ENCODE assay signal across 8 cellular contexts in the genomic region with DNA sequence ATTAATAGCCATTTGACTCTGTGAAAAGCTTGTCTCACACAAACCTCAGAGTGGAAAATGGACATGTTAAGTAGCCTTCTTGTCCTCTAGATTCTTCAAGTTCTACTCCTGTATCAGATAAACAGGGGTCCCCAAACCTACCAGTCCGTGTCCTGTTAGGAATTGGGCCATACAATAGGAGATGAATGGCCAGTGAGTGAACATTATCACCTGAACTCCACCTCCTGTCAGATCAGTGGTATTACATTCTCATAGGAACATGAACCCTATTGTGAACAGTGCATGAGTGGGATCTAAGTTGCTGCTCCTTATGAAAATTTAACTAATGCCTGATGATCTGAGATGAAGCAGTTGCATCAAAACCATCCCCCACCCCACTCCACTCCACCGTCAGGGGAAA.
DNase-seq lines count a peak whose midpoint lies in the region; ATAC-seq and TF ChIP-seq lines count a peak whose summit lies in the region.

No MANE protein-coding gene starts in this region.

- no peaks in the 10 kb centered on the region for H4K20me1 ChIP-seq in MM.1S (ENCODE audit: insufficient read depth, low read length)

- ATAC-seq in GM19467 (IDR thresholded peaks at IDR 0.05; ENCODE audit: unreplicated experiment) = peak; percentile 74
- no peak for ATAC-seq in gastrocnemius medialis

- H3K9ac ChIP-seq in MM.1S (ENCODE audit: low read length) = no peak overlapping the region

- 32 to 44% methylated on average over 2 of the region's 2 CpGs for WGBS in tibial nerve, 2 donors

- no peaks in the 10 kb centered on the region for H3K9me2 ChIP-seq in MM.1S (replicated peaks; ENCODE audit: insufficient read depth, low read length)

- no peaks in the 10 kb centered on the region for H3K36me3 ChIP-seq in BJ (ENCODE audit: control insufficient read depth, insufficient read depth, low read length)
- no peaks in the 10 kb centered on the region for H3K36me3 ChIP-seq in MM.1S (replicated peaks; ENCODE audit: insufficient read depth, low read length)
- H3K36me3 ChIP-seq in tibial nerve = peaks cover 0 to 11% (median 0%) of the 10 kb centered on the region in 3 donors
- no peaks in the 10 kb centered on the region for H3K36me3 ChIP-seq in gastrocnemius medialis

- intact Hi-C loops in gastrocnemius medialis (cut with DNase I; ENCODE audit: low total_unique reads) = loop anchor here (1.0 kb wide), 1 partner anchor 150 kb away; no protein-coding TSS in a partner anchor

- H3K79me2 ChIP-seq in MM.1S (ENCODE audit: low read length) = no peaks in the 10 kb centered on the region

- H3K27ac ChIP-seq in MM.1S (ENCODE audit: low read length) (no peak overlapping the region), tibial nerve (no peak overlapping the region), gastrocnemius medialis (no peak overlapping the region)

- H3K9me3 ChIP-seq in MM.1S (replicated peaks; ENCODE audit: insufficient read depth, low read length) (no peaks in the 10 kb centered on the region), tibial nerve (peaks cover 0 to 4% (median 0%) of the 10 kb centered on the region in 4 donors), gastrocnemius medialis (no peaks in the 10 kb centered on the region)

- in situ Hi-C loops in gastrocnemius medialis (cut with MboI; ENCODE audit: low sequenced_read_pairs in 4 of 4) = no loop called here

- TF ChIP-seq POLR2A in erythroblast (IDR thresholded peaks at IDR 0.05; ENCODE audit: low read length) (no peak), tibial nerve (IDR thresholded peaks at IDR 0.05) (no peak), gastrocnemius medialis (IDR thresholded peaks at IDR 0.05) (no peak)

- no peak overlapping the region for H2AFZ ChIP-seq in MM.1S (ENCODE audit: low read length)

- H3K27me3 ChIP-seq in BJ (ENCODE audit: control insufficient read depth, insufficient read depth, low read length) (no peaks in the 10 kb centered on the region), MM.1S (replicated peaks; ENCODE audit: insufficient read depth, low read length) (no peaks in the 10 kb centered on the region), tibial nerve (no peaks in the 10 kb centered on the region), gastrocnemius medialis (no peaks in the 10 kb centered on the region)

- H3K4me3 ChIP-seq in BJ (ENCODE audit: low read depth, low read length) (no peak overlapping the region), MM.1S (ENCODE audit: low read length) (no peak overlapping the region), tibial nerve (no peak overlapping the region), gastrocnemius medialis (no peak overlapping the region)

- CTCF ChIA-PET in BJ (lab: Yijun Ruan, JAX) = interaction anchor here (0.9 to 1.3 kb wide), 2 partner anchors 12 to 14 kb away, joined by 3 to 5 read pairs; no protein-coding TSS in a partner anchor

- H3K4me2 ChIP-seq in MM.1S (ENCODE audit: low read depth, low read length) = no peak overlapping the region

- peak; percentile 36 for TF ChIP-seq CTCF in BJ (IDR thresholded peaks at IDR 0.05; ENCODE audit: insufficient read depth, low read depth, low read length)
- TF ChIP-seq CTCF in MM.1S (IDR thresholded peaks at IDR 0.05; ENCODE audit: low read length) = peak; percentile 60
- TF ChIP-seq CTCF in tibial nerve (IDR thresholded peaks at IDR 0.05) = peak in 3 of 5 experiments; percentile 27 to 31 (median 27)
- peak in 2 of 5 experiments; percentile 25 to 50 for TF ChIP-seq CTCF in gastrocnemius medialis (IDR thresholded peaks at IDR 0.05 in 4 of 5, conservative IDR thresholded peaks at IDR 0.05 in 1 of 5)

- no peaks in the 10 kb centered on the region for H3K4me1 ChIP-seq in MM.1S (ENCODE audit: low read length)
- no peaks in the 10 kb centered on the region for H3K4me1 ChIP-seq in tibial nerve
- H3K4me1 ChIP-seq in gastrocnemius medialis = no peaks in the 10 kb centered on the region

- no peaks in the 10 kb centered on the region for H3F3A ChIP-seq in MM.1S (ENCODE audit: insufficient read depth, low read length)

- no peak for TF ChIP-seq EP300 in tibial nerve (IDR thresholded peaks at IDR 0.05)

- POLR2A ChIA-PET in BJ (lab: Charles Lee) = no interaction called here

- DNase-seq in BJ (ENCODE audit: low read depth) (no peak), MM.1S (peak; percentile 41), erythroblast (lab: John Stamatoyannopoulos, UW) (peak; percentile 4 to 6), tibial nerve (ENCODE audit: low spot score in 2 of 2) (no peak), NOMO-1 (lab: John Stamatoyannopoulos, UW; ENCODE audit: unreplicated experiment in 2 of 2) (no peak), gastrocnemius medialis (no peak)
- DNase-seq in activated CD8-positive, alpha-beta memory T cell treated with anti-CD3 and anti-CD28 coated beads, Interleukin-2, amount 50 U/mL, for 48 hours = no peak

Comparison
In these comparisons a context has a peak if more than half of its experiments do, and no peak if none do; other contexts are left out.
1. DNase-seq: peak in MM.1S (single experiment) and erythroblast (2 of 2); none in BJ (single experiment), tibial nerve (0 of 2), NOMO-1 (0 of 2), activated CD8-positive, alpha-beta memory T cell treated with anti-CD3 and anti-CD28 coated beads, Interleukin-2, amount 50 U/mL, for 48 hours (single experiment) and gastrocnemius medialis (0 of 2).